25 cellular contexts compared by ENCODE assay signal in genomic region chr1:77193951-77194350, GRCh38.
"Had no signal": no experiment of that assay in that cellular context is flagged by ENCODE, and none has a peak within 500 bp of the region (broad histone marks: within the 10 kb centered on the region; RNA-seq: fewer than 3 reads in every experiment).

No MANE protein-coding gene starts in this region.

- H3K4me3 ChIP-seq: esophagus squamous epithelium, gastrocnemius medialis, lower lobe of right lung, pancreas, right lobe of liver, smooth muscle cell, thyroid gland, vagina had no signal

- H3K9me3 ChIP-seq: esophagus squamous epithelium, gastrocnemius medialis, lower lobe of right lung, pancreas, right lobe of liver, thyroid gland, vagina had no signal

- H3K36me3 ChIP-seq: gastrocnemius medialis, lower lobe of right lung, pancreas, right lobe of liver, thyroid gland, vagina had no signal

- DNase-seq: cortex of kidney; effector memory CD8-positive, alpha-beta T cell; erythroblast; esophagus squamous epithelium; gastrocnemius medialis; head of caudate nucleus; left ventricle myocardium superior; lower lobe of right lung; natural killer cell; occipital lobe; pancreas; retina; right lobe of liver; stimulated activated CD4-positive, alpha-beta T cell treated with anti-CD3 and anti-CD28 coated beads, Interleukin-12 subunit alpha, Interleukin-12 subunit beta, amount 100 ng/mL, for 4 hours; stimulated activated CD4-positive, alpha-beta T cell treated with anti-CD3 and anti-CD28 coated beads, Interleukin-1b, Interleukin-23, amount 100 ng/mL, for 48 hours; stimulated activated CD4-positive, alpha-beta T cell treated with anti-CD3 and anti-CD28 coated beads, Interleukin-4, amount 100 ng/mL, for 1 hour; stimulated activated CD8-positive, alpha-beta memory T cell treated with anti-CD3 and anti-CD28 coated beads, Interleukin-4, amount 100 ng/mL, for 48 hours; stimulated activated naive CD4-positive, alpha-beta T cell; stimulated activated naive CD8-positive, alpha-beta T cell treated with anti-CD3 and anti-CD28 coated beads, Interleukin-15, amount 100 ng/mL, for 72 hours; thyroid gland; trophoblast cell had no signal

- H3K4me2 ChIP-seq: smooth muscle cell had no signal

- H3K4me1 ChIP-seq: esophagus squamous epithelium, gastrocnemius medialis, lower lobe of right lung, pancreas, right lobe of liver, thyroid gland, vagina had no signal

- H3K27me3 ChIP-seq: esophagus squamous epithelium, gastrocnemius medialis, pancreas, right lobe of liver, thyroid gland, vagina had no signal

- ATAC-seq: effector memory CD8-positive, alpha-beta T cell; gastrocnemius medialis; left ventricle myocardium superior; lower lobe of right lung; natural killer cell; pancreas; right lobe of liver; stimulated activated naive CD8-positive, alpha-beta T cell treated with anti-CD3 and anti-CD28 coated beads, Interleukin-15, amount 100 ng/mL, for 72 hours had no signal

- FAIRE-seq: endometrium, keratinocyte, pancreas had no signal

- H3K27ac ChIP-seq: esophagus squamous epithelium, gastrocnemius medialis, lower lobe of right lung, pancreas, right lobe of liver, thyroid gland, vagina had no signal
